Comparison of ENCODE assay signal across 8 cellular contexts in the genomic region with DNA sequence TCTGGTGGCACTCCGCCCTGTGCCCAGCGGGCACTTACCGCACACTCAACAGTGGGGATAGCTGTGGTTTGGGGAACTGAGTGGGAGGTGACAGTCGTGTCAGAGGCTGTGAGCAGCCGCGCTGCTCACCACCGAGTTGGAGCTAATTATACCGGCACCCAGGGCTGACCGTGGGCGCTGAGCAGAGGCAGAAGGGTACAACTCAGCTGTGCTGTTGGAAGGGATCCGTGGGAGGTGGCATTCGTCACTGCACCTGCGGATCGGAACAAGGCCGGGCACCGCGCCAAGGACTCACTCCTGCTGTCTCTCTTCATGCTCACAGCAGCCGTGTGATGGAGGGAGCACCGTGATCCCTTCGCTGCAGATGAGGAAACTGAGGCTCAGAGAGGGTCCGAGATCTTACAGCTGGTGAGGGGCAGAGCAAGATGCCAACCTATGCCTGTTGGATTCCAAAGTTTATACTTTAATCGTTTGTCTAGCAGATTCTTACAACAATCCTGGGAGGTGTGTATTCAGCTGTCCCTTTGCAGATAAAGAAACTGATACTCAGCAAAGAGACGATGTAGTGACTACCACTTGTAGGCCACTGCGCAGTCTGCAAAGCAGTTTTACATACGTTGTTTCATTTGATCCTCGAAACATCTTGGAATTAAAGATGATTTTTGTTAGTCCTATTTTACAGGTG. TPM values are rescaled to one million over a fixed set of nuclear protein-coding genes. Genes with fewer than 3 reads are reported as not detected.
DNase-seq lines count a peak whose midpoint lies in the region; FAIRE-seq and TF ChIP-seq lines count a peak whose summit lies in the region.

No MANE protein-coding gene starts in this region.

- H3K4me2 ChIP-seq in GM23248 (ENCODE audit: unreplicated experiment) (peak overlapping the region; percentile 94), Loucy (ENCODE audit: low read depth, low read length, poor library complexity, severe bottlenecking) (peak overlapping the region; percentile 88), astrocyte (ENCODE audit: low read length) (peak overlapping the region; percentile 89)

- 17 to 18% methylated on average over 26 of the region's 26 CpGs for WGBS in GM23248 (ENCODE audit: low coverage in 1 of 2, low lambda C conversion rate in 2 of 2, missing lambda C conversion rate in 2 of 2), 2 experiments

- H3K4me3 Mint-ChIP-seq in astrocyte (ENCODE audit: unreplicated experiment) = peak overlapping the region; percentile 92

- H2AFZ ChIP-seq in GM23248 (peak overlapping the region; percentile 94), Loucy (ENCODE audit: low read length) (peak overlapping the region; percentile 94), astrocyte (ENCODE audit: low read depth, low read length) (peak overlapping the region; percentile 75)

- intact Hi-C loops in kidney (cut with DNase I) = no loop called here

- peak overlapping the region; percentile 82 for H3K9ac ChIP-seq in GM23248
- peak overlapping the region; percentile 64 for H3K9ac ChIP-seq in Loucy (ENCODE audit: low read depth, low read length, poor library complexity, severe bottlenecking)
- H3K9ac ChIP-seq in astrocyte (ENCODE audit: low read length) = peak overlapping the region; percentile 84
- H3K9ac ChIP-seq in kidney (ENCODE audit: low read length in 2 of 2) = peak overlapping the region; percentile 55 to 74

- H3K4me1 Mint-ChIP-seq in astrocyte (ENCODE audit: low read depth, unreplicated experiment) = peaks cover 18% of the 10 kb centered on the region

- no peak for FAIRE-seq in astrocyte (lab: Jason Lieb, UNC)
- FAIRE-seq in kidney (lab: Jason Lieb, UNC) = no peak

- H3F3A ChIP-seq in GM23248 (ENCODE audit: insufficient read depth) (peaks cover 26% of the 10 kb centered on the region), Loucy (ENCODE audit: low read depth) (no peaks in the 10 kb centered on the region)

- H3K27me3 Mint-ChIP-seq in astrocyte (ENCODE audit: low read depth, unreplicated experiment) = no peaks in the 10 kb centered on the region

- H3K36me3 ChIP-seq in GM23248 (ENCODE audit: low read depth) = no peaks in the 10 kb centered on the region
- H3K36me3 ChIP-seq in Loucy (ENCODE audit: insufficient read depth, low read length) = no peaks in the 10 kb centered on the region
- no peaks in the 10 kb centered on the region for H3K36me3 ChIP-seq in astrocyte (ENCODE audit: insufficient read depth, low read length)
- H3K36me3 ChIP-seq in kidney (ENCODE audit: control insufficient read depth in 1 of 2, insufficient read depth in 2 of 2, low read length in 2 of 2) = no peaks in the 10 kb centered on the region

- H3K27me3 ChIP-seq in GM23248 (replicated peaks; ENCODE audit: insufficient read depth) (no peaks in the 10 kb centered on the region), Loucy (ENCODE audit: insufficient read depth, low read length, poor library complexity, severe bottlenecking) (no peaks in the 10 kb centered on the region), astrocyte (ENCODE audit: insufficient read depth, low read length) (peaks cover 5% of the 10 kb centered on the region)

- H3K36me3 Mint-ChIP-seq in astrocyte (ENCODE audit: low read depth, unreplicated experiment) = no peaks in the 10 kb centered on the region

- DNase-seq in DMS79 treated with DMSO at 0.1 percent for 48 hours (lab: John Stamatoyannopoulos, UW) (peak; percentile 42), GM23248 (peak; percentile 70), T-helper 2 cell (peak in 4 of 5 experiments; percentile 55 to 85 (median 72)), astrocyte (ENCODE audit: low read depth) (peak; percentile 16), kidney (peak; percentile 92), AG20443 (ENCODE audit: low spot score) (no peak)
- DNase-seq in stimulated activated CD4-positive, alpha-beta T cell treated with anti-CD3 and anti-CD28 coated beads, Interleukin-15, amount 100 ng/mL, for 48 hours (ENCODE audit: low read depth in 2 of 2) = peak; percentile 87 to 88

- H3K27ac Mint-ChIP-seq in astrocyte (ENCODE audit: unreplicated experiment) = peak overlapping the region; percentile 67

- H3K79me2 ChIP-seq in GM23248 (ENCODE audit: insufficient read depth) (peaks cover 37% of the 10 kb centered on the region), Loucy (ENCODE audit: insufficient read depth, low read length) (peaks cover 36% of the 10 kb centered on the region), astrocyte (ENCODE audit: insufficient read depth, low read length) (peaks cover 39% of the 10 kb centered on the region)

- no peak for TF ChIP-seq CTCF in Loucy (conservative IDR thresholded peaks at IDR 0.05; ENCODE audit: low read length)
- TF ChIP-seq CTCF in astrocyte (IDR thresholded peaks at IDR 0.05; ENCODE audit: insufficient read depth, low read depth, low read length) = no peak
- no peak for TF ChIP-seq CTCF in kidney (IDR thresholded peaks at IDR 0.05; ENCODE audit: borderline replicate concordance, extremely low read depth, insufficient read depth)

- no peaks in the 10 kb centered on the region for H3K9me3 Mint-ChIP-seq in astrocyte (ENCODE audit: unreplicated experiment)

- peak overlapping the region; percentile 75 for H3K27ac ChIP-seq in GM23248
- no peak overlapping the region for H3K27ac ChIP-seq in astrocyte (ENCODE audit: low read depth, low read length)
- H3K27ac ChIP-seq in kidney (ENCODE audit: low read depth in 2 of 2, low read length in 2 of 2) = peak overlapping the region; percentile 75 to 95

- H3K4me3 ChIP-seq in GM23248 (peak overlapping the region; percentile 87), Loucy (ENCODE audit: low read length, poor library complexity, severe bottlenecking) (peak overlapping the region; percentile 87), astrocyte (ENCODE audit: insufficient read depth, low read depth, low read length) (peak overlapping the region; percentile 59), kidney (ENCODE audit: low read length in 2 of 2) (peak overlapping the region; percentile 71 to 87)

- H3K9me2 ChIP-seq in GM23248 (ENCODE audit: insufficient read depth) (no peaks in the 10 kb centered on the region), Loucy (replicated peaks; ENCODE audit: low read depth, low read length) (no peaks in the 10 kb centered on the region)

- H3K4me1 ChIP-seq in GM23248 (ENCODE audit: insufficient read depth) (peaks cover 28% of the 10 kb centered on the region), Loucy (ENCODE audit: insufficient read depth, low read length, poor library complexity, severe bottlenecking) (peaks cover 35% of the 10 kb centered on the region), astrocyte (ENCODE audit: insufficient read depth, low read length) (peaks cover 14% of the 10 kb centered on the region), kidney (ENCODE audit: control insufficient read depth in 1 of 2, insufficient read depth in 1 of 2, low read depth in 1 of 2, low read length in 2 of 2) (peaks cover 25 to 27% of the 10 kb centered on the region in 2 donors)

- H4K20me1 ChIP-seq in GM23248 (ENCODE audit: insufficient read depth) (no peaks in the 10 kb centered on the region), Loucy (ENCODE audit: insufficient read depth, low read length, poor library complexity, severe bottlenecking) (peaks cover 32% of the 10 kb centered on the region), astrocyte (ENCODE audit: insufficient read depth, low read length) (peaks cover 29% of the 10 kb centered on the region)

- no peaks in the 10 kb centered on the region for H3K9me3 ChIP-seq in GM23248 (ENCODE audit: low read depth)
- no peaks in the 10 kb centered on the region for H3K9me3 ChIP-seq in Loucy (ENCODE audit: insufficient read depth, low read depth, low read length)
- H3K9me3 ChIP-seq in astrocyte (ENCODE audit: insufficient read depth, low read depth, low read length) = no peaks in the 10 kb centered on the region
- no peaks in the 10 kb centered on the region for H3K9me3 ChIP-seq in kidney (ENCODE audit: control insufficient read depth in 1 of 2, low read length in 2 of 2)

- in situ Hi-C loops in GM23248 (cut with MboI) = no loop called here

RNA-seq across cellular contexts. Expression of gene ELMO2, which starts 0.7 kb away (rescaled TPM):
- 51.1 and 57.9 TPM in 2 replicates for total RNA-seq in GM23248 (2014; rRNA removed; shearing (Covaris generic))
- polyA plus RNA-seq in GM23248 (2016; fragmentation: Nextera tagmentation; extraction: Ambion mirVana) (38.4 and 41.5 TPM in 2 replicates), kidney (ENCODE audit: insufficient read depth, low read depth, low replicate concordance) (21.0 TPM)
- total RNA-seq in astrocyte (53.4 and 56.7 TPM in 2 replicates), kidney (43.0 TPM)
